Comparison of ENCODE assay signal across 8 cellular contexts in the genomic region with DNA sequence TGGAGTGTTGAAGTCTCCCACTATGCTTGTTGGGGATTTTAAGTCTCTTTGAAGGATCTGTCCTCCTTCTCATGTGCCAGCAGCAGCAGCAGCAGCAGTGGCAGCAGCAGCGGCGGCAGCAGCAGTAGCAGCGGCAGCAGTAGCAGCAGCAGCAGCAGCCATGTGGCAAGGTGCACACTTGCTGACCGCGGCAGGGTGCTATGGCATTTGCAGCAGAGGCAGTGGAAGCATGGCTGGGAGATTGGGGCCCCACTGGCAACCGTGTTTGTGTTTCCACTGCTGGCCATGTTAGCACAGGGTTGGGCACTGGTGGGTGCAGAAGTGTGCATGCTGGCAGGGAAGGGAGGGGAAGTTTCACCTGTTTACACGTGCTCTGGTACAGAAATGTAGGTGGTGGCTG.
"Had no signal": no experiment of that assay in that cellular context is flagged by ENCODE, and none has a peak within 500 bp of the region (broad histone marks: within the 10 kb centered on the region; RNA-seq: fewer than 3 reads in every experiment).

No MANE protein-coding gene starts in this region.

- DNase-seq: H7, HFFc6, IMR-90 had no signal

- H3K9me3 ChIP-seq: HAP-1 had no signal

- H3K36me3 ChIP-seq: HAP-1 had no signal

- H3K4me3 ChIP-seq: GM23338, HAP-1, K562 had no signal

- FAIRE-seq: HTR-8/SVneo, K562 had no signal

- H2AFZ ChIP-seq: GM23338 had no signal

- H3K4me2 ChIP-seq: GM23338 had no signal

- ATAC-seq: GM23338, HCT116, K562 had no signal
